In genomic region chr11:126653040-126653439, GRCh38 we compare ENCODE assay signal across 1 cellular context.
TF ChIP-seq lines count a peak whose summit lies in the region.

No MANE protein-coding gene starts in this region.

TF ChIP-seq in GM23338, 12 proteins besides CTCF, POLR2A, EP300 and RAD21 (continued from another document):
- no peak for TF ChIP-seq ZNF462 (CRISPR knock-in tag; IDR thresholded peaks at IDR 0.05)
- TF ChIP-seq EZH2 (IDR thresholded peaks at IDR 0.05; ENCODE audit: low read depth, unreplicated experiment), result no peak
- TF ChIP-seq, protein P1, sequence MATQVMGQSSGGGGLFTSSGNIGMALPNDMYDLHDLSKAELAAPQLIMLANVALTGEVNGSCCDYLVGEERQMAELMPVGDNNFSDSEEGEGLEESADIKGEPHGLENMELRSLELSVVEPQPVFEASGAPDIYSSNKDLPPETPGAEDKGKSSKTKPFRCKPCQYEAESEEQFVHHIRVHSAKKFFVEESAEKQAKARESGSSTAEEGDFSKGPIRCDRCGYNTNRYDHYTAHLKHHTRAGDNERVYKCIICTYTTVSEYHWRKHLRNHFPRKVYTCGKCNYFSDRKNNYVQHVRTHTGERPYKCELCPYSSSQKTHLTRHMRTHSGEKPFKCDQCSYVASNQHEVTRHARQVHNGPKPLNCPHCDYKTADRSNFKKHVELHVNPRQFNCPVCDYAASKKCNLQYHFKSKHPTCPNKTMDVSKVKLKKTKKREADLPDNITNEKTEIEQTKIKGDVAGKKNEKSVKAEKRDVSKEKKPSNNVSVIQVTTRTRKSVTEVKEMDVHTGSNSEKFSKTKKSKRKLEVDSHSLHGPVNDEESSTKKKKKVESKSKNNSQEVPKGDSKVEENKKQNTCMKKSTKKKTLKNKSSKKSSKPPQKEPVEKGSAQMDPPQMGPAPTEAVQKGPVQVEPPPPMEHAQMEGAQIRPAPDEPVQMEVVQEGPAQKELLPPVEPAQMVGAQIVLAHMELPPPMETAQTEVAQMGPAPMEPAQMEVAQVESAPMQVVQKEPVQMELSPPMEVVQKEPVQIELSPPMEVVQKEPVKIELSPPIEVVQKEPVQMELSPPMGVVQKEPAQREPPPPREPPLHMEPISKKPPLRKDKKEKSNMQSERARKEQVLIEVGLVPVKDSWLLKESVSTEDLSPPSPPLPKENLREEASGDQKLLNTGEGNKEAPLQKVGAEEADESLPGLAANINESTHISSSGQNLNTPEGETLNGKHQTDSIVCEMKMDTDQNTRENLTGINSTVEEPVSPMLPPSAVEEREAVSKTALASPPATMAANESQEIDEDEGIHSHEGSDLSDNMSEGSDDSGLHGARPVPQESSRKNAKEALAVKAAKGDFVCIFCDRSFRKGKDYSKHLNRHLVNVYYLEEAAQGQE (IDR thresholded peaks at IDR 0.05; ENCODE audit: unreplicated experiment), result no peak
- no peak for TF ChIP-seq STAT1 (IDR thresholded peaks at IDR 0.05; ENCODE audit: unreplicated experiment)
- no peak for TF ChIP-seq JUNB (IDR thresholded peaks at IDR 0.05; ENCODE audit: unreplicated experiment)
- no peak for TF ChIP-seq EZH2phosphoT487 (IDR thresholded peaks at IDR 0.05; ENCODE audit: unreplicated experiment)
